Comparison of ENCODE assay signal across 15 cellular contexts in genomic region chr2:177717831-177718618, GRCh38.
DNase-seq lines count a peak whose midpoint lies in the region; ATAC-seq and TF ChIP-seq lines count a peak whose summit lies in the region.
"Had no signal": no experiment of that assay in that cellular context is flagged by ENCODE, and none has a peak within 500 bp of the region (broad histone marks: within the 10 kb centered on the region; RNA-seq: fewer than 3 reads in every experiment).

No MANE protein-coding gene starts in this region.

- no peak overlapping the region for H3K9ac ChIP-seq in OCI-LY1 (ENCODE audit: low read length)

- no peaks in the 10 kb centered on the region for H3K79me2 ChIP-seq in OCI-LY1 (ENCODE audit: insufficient read depth, low read length)

- no peak for ATAC-seq in stimulated activated naive CD8-positive, alpha-beta T cell treated with anti-CD3 and anti-CD28 coated beads, Interleukin-15, Interleukin-2, amounts not matched to agents 100 U/mL and 50 U/mL, for 24 hours
- ATAC-seq: naive thymus-derived CD8-positive, alpha-beta T cell had no signal

- no peaks in the 10 kb centered on the region for H3F3A ChIP-seq in OCI-LY1 (ENCODE audit: insufficient read depth, low read length)

- CTCF ChIA-PET in GM10248 (lab: Yijun Ruan, JAX): interaction anchor here (0.9 to 5.4 kb wide), 12 partner anchors 10 to 553 kb away, joined by 3 to 23 read pairs (median 4); partner anchors contain the start of gene NFE2L2

- POLR2A ChIA-PET in GM10248 (lab: Yijun Ruan, JAX): no interaction called here

- H4K20me1 ChIP-seq in OCI-LY1 (ENCODE audit: insufficient read depth, low read length): no peaks in the 10 kb centered on the region

- no peaks in the 10 kb centered on the region for H3K9me2 ChIP-seq in OCI-LY1 (ENCODE audit: low read depth, low read length)

- no peaks in the 10 kb centered on the region for H3K27me3 ChIP-seq in OCI-LY1 (ENCODE audit: insufficient read depth, low read length)
- H3K27me3 ChIP-seq: esophagus squamous epithelium, SJSA1, vagina had no signal

- DNase-seq in GM10248 (ENCODE audit: extremely low spot score) (peak; percentile 18), fibroblast of mammary gland (ENCODE audit: low read depth) (peak; percentile 4), T-helper 1 cell (no peak), NCI-H2107 treated with DMSO at 0.1 percent for 48 hours (lab: John Stamatoyannopoulos, UW; ENCODE audit: unreplicated experiment) (no peak)
- no peak for DNase-seq in stimulated activated naive CD8-positive, alpha-beta T cell treated with anti-CD3 and anti-CD28 coated beads, Interleukin-15, Interleukin-2, amounts not matched to agents 100 U/mL and 50 U/mL, for 24 hours
- no peak for DNase-seq in stimulated activated CD8-positive, alpha-beta memory T cell treated with anti-CD3 and anti-CD28 coated beads, Interleukin-4, amount 100 ng/mL, for 48 hours
- DNase-seq: activated CD4-positive, alpha-beta T cell treated with anti-CD3 and anti-CD28 coated beads for 4 hours; esophagus squamous epithelium; naive thymus-derived CD8-positive, alpha-beta T cell; NCI-H226; stimulated activated CD4-positive, alpha-beta T cell treated with anti-CD3 and anti-CD28 coated beads, Interleukin-12 subunit alpha, Interleukin-12 subunit beta, amount 100 ng/mL, for 4 hours had no signal

- no peak overlapping the region for H3K4me3 ChIP-seq in OCI-LY1 (ENCODE audit: low read depth, low read length, poor library complexity, severe bottlenecking)
- H3K4me3 ChIP-seq in fibroblast of mammary gland (ENCODE audit: control insufficient read depth, low read depth, low read length): no peak overlapping the region
- H3K4me3 ChIP-seq: esophagus squamous epithelium, SJSA1, vagina had no signal

- H3K4me1 ChIP-seq in OCI-LY1 (ENCODE audit: insufficient read depth, low read length, severe bottlenecking): no peaks in the 10 kb centered on the region
- H3K4me1 ChIP-seq: esophagus squamous epithelium, SJSA1, vagina had no signal

- no peaks in the 10 kb centered on the region for H3K36me3 ChIP-seq in OCI-LY1 (ENCODE audit: insufficient read depth, low read length)
- H3K36me3 ChIP-seq: esophagus squamous epithelium, SJSA1, vagina had no signal

- H2AFZ ChIP-seq in OCI-LY1 (ENCODE audit: low read length): no peak overlapping the region

- TF ChIP-seq CTCF in 22Rv1 (IDR thresholded peaks at IDR 0.05) (peak; percentile 33), GM10248 (IDR thresholded peaks at IDR 0.05; ENCODE audit: control extremely low read depth, extremely low read depth, low read depth, missing control alignments) (peak; percentile 35), OCI-LY1 (IDR thresholded peaks at IDR 0.05; ENCODE audit: low read length) (peak; percentile 51; the same call in 1 of the 2 replicates), fibroblast of mammary gland (conservative IDR thresholded peaks at IDR 0.05; ENCODE audit: control insufficient read depth, insufficient read depth, low read depth, low read length) (peak; percentile 21)

- H3K27ac ChIP-seq in 22Rv1 (no peak overlapping the region), OCI-LY1 (ENCODE audit: low read depth, low read length, poor library complexity, severe bottlenecking) (no peak overlapping the region)
- H3K27ac ChIP-seq: esophagus squamous epithelium, SJSA1, vagina had no signal

- no peak overlapping the region for H3K4me2 ChIP-seq in OCI-LY1 (ENCODE audit: low read length)

- no peaks in the 10 kb centered on the region for H3K9me3 ChIP-seq in OCI-LY1 (ENCODE audit: low read length)
- H3K9me3 ChIP-seq: esophagus squamous epithelium, SJSA1, vagina had no signal

Comparison
In these comparisons a context has a peak if more than half of its experiments do, and no peak if none do; other contexts are left out.
1. DNase-seq: peak in GM10248 (single experiment) and fibroblast of mammary gland (single experiment); none in stimulated activated naive CD8-positive, alpha-beta T cell treated with anti-CD3 and anti-CD28 coated beads, Interleukin-15, Interleukin-2, amounts not matched to agents 100 U/mL and 50 U/mL, for 24 hours (single experiment), T-helper 1 cell (0 of 5), NCI-H2107 treated with DMSO at 0.1 percent for 48 hours (single experiment) and stimulated activated CD8-positive, alpha-beta memory T cell treated with anti-CD3 and anti-CD28 coated beads, Interleukin-4, amount 100 ng/mL, for 48 hours (single experiment).
2. Peak in every context shown above with its lines, with median percentiles within 50 percentile points of each other: CTCF ChIP-seq.